1 cellular context compared by ENCODE assay signal in genomic region chr22:20979940-20980453, GRCh38.
TF ChIP-seq lines count a peak whose summit lies in the region.

No MANE protein-coding gene starts in this region.

TF ChIP-seq in HepG2, 621 proteins besides CTCF, POLR2A, EP300 and RAD21 (continued from another document and continues in another):
- TF ChIP-seq TCF7L2 (IDR thresholded peaks at IDR 0.05; ENCODE audit: low read depth, low read length): no peak
- peak; percentile 46; the same call in 1 of the 2 replicates for TF ChIP-seq GATAD1 (CRISPR knock-in tag; IDR thresholded peaks at IDR 0.05)
- TF ChIP-seq, protein P1, sequence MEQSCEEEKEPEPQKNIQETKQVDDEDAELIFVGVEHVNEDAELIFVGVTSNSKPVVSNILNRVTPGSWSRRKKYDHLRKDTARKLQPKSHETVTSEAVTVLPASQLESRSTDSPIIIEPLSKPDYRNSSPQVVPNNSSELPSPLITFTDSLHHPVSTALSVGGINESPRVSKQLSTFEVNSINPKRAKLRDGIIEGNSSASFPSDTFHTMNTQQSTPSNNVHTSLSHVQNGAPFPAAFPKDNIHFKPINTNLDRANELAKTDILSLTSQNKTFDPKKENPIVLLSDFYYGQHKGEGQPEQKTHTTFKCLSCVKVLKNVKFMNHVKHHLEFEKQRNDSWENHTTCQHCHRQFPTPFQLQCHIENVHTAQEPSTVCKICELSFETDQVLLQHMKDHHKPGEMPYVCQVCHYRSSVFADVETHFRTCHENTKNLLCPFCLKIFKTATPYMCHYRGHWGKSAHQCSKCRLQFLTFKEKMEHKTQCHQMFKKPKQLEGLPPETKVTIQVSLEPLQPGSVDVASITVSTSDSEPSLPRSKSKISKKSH (CRISPR knock-in tag; IDR thresholded peaks at IDR 0.05; ENCODE audit: borderline replicate concordance): no peak
- 0 out of 2 replicates have a peak, but pooled peaks have one; percentile 52 for TF ChIP-seq ZNF547 (CRISPR knock-in tag; IDR thresholded peaks at IDR 0.05)
- TF ChIP-seq HDAC1 (CRISPR knock-in tag; IDR thresholded peaks at IDR 0.05): peak; percentile 50; the same call in 1 of the 2 replicates
- TF ChIP-seq DR1 (CRISPR knock-in tag; IDR thresholded peaks at IDR 0.05): peak; percentile 17; the same call in 1 of the 2 replicates
- TF ChIP-seq RNF2 (conservative IDR thresholded peaks at IDR 0.05; ENCODE audit: low read depth): 0 out of 2 replicates have a peak, but pooled peaks have one; percentile 40
- peak; percentile 50; the same call in 1 of the 2 replicates for TF ChIP-seq FOXA3 (CRISPR knock-in tag; IDR thresholded peaks at IDR 0.05)
- TF ChIP-seq KMT2B (CRISPR knock-in tag; IDR thresholded peaks at IDR 0.05): 0 out of 2 replicates have a peak, but pooled peaks have one; percentile 16
- peak; percentile 60; the same call in 1 of the 2 replicates for TF ChIP-seq ZBTB7A (CRISPR knock-in tag; IDR thresholded peaks at IDR 0.05)
- TF ChIP-seq, protein P2, sequence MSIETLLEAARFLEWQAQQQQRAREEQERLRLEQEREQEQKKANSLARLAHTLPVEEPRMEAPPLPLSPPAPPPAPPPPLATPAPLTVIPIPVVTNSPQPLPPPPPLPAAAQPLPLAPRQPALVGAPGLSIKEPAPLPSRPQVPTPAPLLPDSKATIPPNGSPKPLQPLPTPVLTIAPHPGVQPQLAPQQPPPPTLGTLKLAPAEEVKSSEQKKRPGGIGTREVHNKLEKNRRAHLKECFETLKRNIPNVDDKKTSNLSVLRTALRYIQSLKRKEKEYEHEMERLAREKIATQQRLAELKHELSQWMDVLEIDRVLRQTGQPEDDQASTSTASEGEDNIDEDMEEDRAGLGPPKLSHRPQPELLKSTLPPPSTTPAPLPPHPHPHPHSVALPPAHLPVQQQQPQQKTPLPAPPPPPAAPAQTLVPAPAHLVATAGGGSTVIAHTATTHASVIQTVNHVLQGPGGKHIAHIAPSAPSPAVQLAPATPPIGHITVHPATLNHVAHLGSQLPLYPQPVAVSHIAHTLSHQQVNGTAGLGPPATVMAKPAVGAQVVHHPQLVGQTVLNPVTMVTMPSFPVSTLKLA (IDR thresholded peaks at IDR 0.05): no peak
- TF ChIP-seq ZNF318 (CRISPR knock-in tag; IDR thresholded peaks at IDR 0.05): no peak
- TF ChIP-seq SOX6 (IDR thresholded peaks at IDR 0.05): no peak
- peak; percentile 74 for TF ChIP-seq SOX6 (CRISPR knock-in tag; IDR thresholded peaks at IDR 0.05)
- 0 out of 4 replicates have a peak, but pooled peaks of 1 of the 2 experiments have one; percentile 32 for TF ChIP-seq KLF16 (CRISPR knock-in tag; IDR thresholded peaks at IDR 0.05)
- no peak for TF ChIP-seq LCORL (IDR thresholded peaks at IDR 0.05)
- TF ChIP-seq LCORL (CRISPR knock-in tag; IDR thresholded peaks at IDR 0.05): peak; percentile 81
- 0 out of 2 replicates have a peak, but pooled peaks have one; percentile 28 for TF ChIP-seq KLF13 (CRISPR knock-in tag; IDR thresholded peaks at IDR 0.05)
- TF ChIP-seq UBTF (CRISPR knock-in tag; IDR thresholded peaks at IDR 0.05): peak; percentile 68
- peak; percentile 86 for TF ChIP-seq HNF4A (CRISPR knock-in tag; IDR thresholded peaks at IDR 0.05)
- TF ChIP-seq KDM2A (CRISPR knock-in tag; IDR thresholded peaks at IDR 0.05; ENCODE audit: borderline replicate concordance, low read depth): peak; percentile 53; the same call in 1 of the 2 replicates
- TF ChIP-seq ZNF644 (CRISPR knock-in tag; IDR thresholded peaks at IDR 0.05; ENCODE audit: low read depth): 0 out of 2 replicates have a peak, but pooled peaks have one; percentile 27
- peak; percentile 63; the same call in 1 of the 2 replicates for TF ChIP-seq SOX5 (CRISPR knock-in tag; IDR thresholded peaks at IDR 0.05; ENCODE audit: borderline replicate concordance)
- TF ChIP-seq RBM22 (optimal IDR thresholded peaks at IDR 0.05; ENCODE audit: low read length): peak; percentile 47
- TF ChIP-seq MXD4 (CRISPR knock-in tag; IDR thresholded peaks at IDR 0.05): 0 out of 2 replicates have a peak, but pooled peaks have one; percentile 33
- peak; percentile 83 for TF ChIP-seq THAP11 (CRISPR knock-in tag; IDR thresholded peaks at IDR 0.05)
- TF ChIP-seq ZNF343 (CRISPR knock-in tag; IDR thresholded peaks at IDR 0.05): no peak
- no peak for TF ChIP-seq ZNF878 (CRISPR knock-in tag; IDR thresholded peaks at IDR 0.05)
- no peak for TF ChIP-seq ZNF761 (CRISPR knock-in tag; conservative IDR thresholded peaks at IDR 0.05)
- TF ChIP-seq TAF1 (CRISPR knock-in tag; IDR thresholded peaks at IDR 0.05): peak; percentile 32; the same call in 1 of the 2 replicates
- no peak for TF ChIP-seq CEBPZ (IDR thresholded peaks at IDR 0.05; ENCODE audit: low read length)
- 0 out of 2 replicates have a peak, but pooled peaks have one; percentile 36 for TF ChIP-seq ZBTB38 (CRISPR knock-in tag; IDR thresholded peaks at IDR 0.05)
- TF ChIP-seq PITX1 (CRISPR knock-in tag; IDR thresholded peaks at IDR 0.05): no peak
- TF ChIP-seq THAP9 (CRISPR knock-in tag; IDR thresholded peaks at IDR 0.05; ENCODE audit: borderline replicate concordance): peak; percentile 58; the same call in 1 of the 2 replicates
- no peak for TF ChIP-seq ATF5 (CRISPR knock-in tag; IDR thresholded peaks at IDR 0.05; ENCODE audit: low read depth)
